In genomic region chr13:99028890-99029289, GRCh38 we compare ENCODE assay signal across 9 cellular contexts. TPM values are rescaled to one million over a fixed set of nuclear protein-coding genes. Genes with fewer than 3 reads are reported as not detected.
DNase-seq lines count a peak whose midpoint lies in the region; ATAC-seq and TF ChIP-seq lines count a peak whose summit lies in the region.
"Had no signal": no experiment of that assay in that cellular context is flagged by ENCODE, and none has a peak within 500 bp of the region (broad histone marks: within the 10 kb centered on the region; RNA-seq: fewer than 3 reads in every experiment).

No MANE protein-coding gene starts in this region.

- H3K36me3 ChIP-seq in left ventricle myocardium inferior (no peaks in the 10 kb centered on the region), right atrium auricular region (no peaks in the 10 kb centered on the region), WERI-Rb-1 (no peaks in the 10 kb centered on the region)

- intact Hi-C loops in left ventricle myocardium inferior (cut with micrococcal nuclease) = no loop called here

- H3K4me1 ChIP-seq in left ventricle myocardium inferior (peaks cover 25% of the 10 kb centered on the region), right atrium auricular region (no peaks in the 10 kb centered on the region)

- H3K36me3 Mint-ChIP-seq in glutamatergic neuron (ENCODE audit: unreplicated experiment) = no peaks in the 10 kb centered on the region

- H3K4me1 Mint-ChIP-seq in glutamatergic neuron (ENCODE audit: low read depth, unreplicated experiment) = no peaks in the 10 kb centered on the region

- no peak overlapping the region for H3K27ac Mint-ChIP-seq in glutamatergic neuron (ENCODE audit: unreplicated experiment)

- DNase-seq in left ventricle myocardium inferior (no peak), right atrium auricular region (ENCODE audit: low spot score) (no peak), WERI-Rb-1 (peak; percentile 82), glutamatergic neuron (no peak), NCI-H1694 treated with DMSO at 0.1 percent for 48 hours (lab: John Stamatoyannopoulos, UW) (no peak), NCI-H146 treated with DMSO at 0.1 percent for 48 hours (lab: John Stamatoyannopoulos, UW; ENCODE audit: unreplicated experiment) (no peak), globus pallidus (ENCODE audit: low spot score) (no peak)

- no peak overlapping the region for H3K27ac ChIP-seq in left ventricle myocardium inferior (replicated peaks)
- H3K27ac ChIP-seq in right atrium auricular region = no peak overlapping the region
- no peak overlapping the region for H3K27ac ChIP-seq in WERI-Rb-1
- H3K27ac ChIP-seq: skin epidermis had no signal

- ATAC-seq in HG02973 (IDR thresholded peaks at IDR 0.05; ENCODE audit: unreplicated experiment) = no peak

- peaks cover 1% of the 10 kb centered on the region for H3K27me3 Mint-ChIP-seq in glutamatergic neuron (ENCODE audit: unreplicated experiment)

- H3K9me3 ChIP-seq in left ventricle myocardium inferior (replicated peaks) (peaks cover 4% of the 10 kb centered on the region), right atrium auricular region (no peaks in the 10 kb centered on the region), WERI-Rb-1 (ENCODE audit: severe bottlenecking) (no peaks in the 10 kb centered on the region)

- TF ChIP-seq CTCF in left ventricle myocardium inferior (IDR thresholded peaks at IDR 0.05; ENCODE audit: borderline replicate concordance) = peak; percentile 23
- peak in 1 of 2 donors; percentile 19 for TF ChIP-seq CTCF in right atrium auricular region (IDR thresholded peaks at IDR 0.05)
- TF ChIP-seq CTCF in WERI-Rb-1 (IDR thresholded peaks at IDR 0.05; ENCODE audit: low read depth, low read length) = peak; percentile 98
- peak; percentile 8 for TF ChIP-seq CTCF in glutamatergic neuron (IDR thresholded peaks at IDR 0.05; ENCODE audit: partially characterized antibody, unreplicated experiment)

- no peaks in the 10 kb centered on the region for H3K27me3 ChIP-seq in left ventricle myocardium inferior (ENCODE audit: low read depth)
- no peaks in the 10 kb centered on the region for H3K27me3 ChIP-seq in right atrium auricular region
- no peaks in the 10 kb centered on the region for H3K27me3 ChIP-seq in WERI-Rb-1 (ENCODE audit: insufficient read depth, low read depth, severe bottlenecking)

- no peak overlapping the region for H3K4me3 Mint-ChIP-seq in glutamatergic neuron (ENCODE audit: unreplicated experiment)

- no peak overlapping the region for H3K4me3 ChIP-seq in left ventricle myocardium inferior
- H3K4me3 ChIP-seq in right atrium auricular region = no peak overlapping the region
- H3K4me3 ChIP-seq in WERI-Rb-1 (ENCODE audit: low read depth, low read length) = no peak overlapping the region
- H3K4me3 ChIP-seq: skin epidermis had no signal

- no peaks in the 10 kb centered on the region for H3K9me3 Mint-ChIP-seq in glutamatergic neuron (ENCODE audit: unreplicated experiment)

RNA-seq across cellular contexts. Expression of gene DOCK9, which starts 51.0 kb away (rescaled TPM):
- 36.8 TPM for total RNA-seq in left ventricle myocardium inferior
- total RNA-seq in right atrium auricular region = 10 to 100 TPM; 79.6 to 80.5 TPM
- total RNA-seq in glutamatergic neuron (ENCODE audit: unreplicated experiment) = 4.5 TPM
